Comparison of ENCODE assay signal across 8 cellular contexts in genomic region chr14:87896393-87897380, GRCh38.
DNase-seq lines count a peak whose midpoint lies in the region; ATAC-seq, FAIRE-seq and TF ChIP-seq lines count a peak whose summit lies in the region.

No MANE protein-coding gene starts in this region.

- intact Hi-C loops in activated naive CD4-positive, alpha-beta T cell treated with anti-CD3 and anti-CD28 coated beads for 36 hours (cut with micrococcal nuclease): loop anchor here (1.0 kb wide), 2 partner anchors 91 to 151 kb away; no protein-coding TSS in a partner anchor
- intact Hi-C loops in GM12878 (cut with micrococcal nuclease; ENCODE audit: unreplicated experiment): loop anchor here (1.0 kb wide), 2 partner anchors 91 to 151 kb away; no protein-coding TSS in a partner anchor

- ATAC-seq in HG03045 (IDR thresholded peaks at IDR 0.05; ENCODE audit: unreplicated experiment): peak; percentile 56
- peak; percentile 77 for ATAC-seq in GM12878
- ATAC-seq in esophagus mucosa: no peak
- no peak for ATAC-seq in HG03571 (IDR thresholded peaks at IDR 0.05; ENCODE audit: unreplicated experiment)

- BruUV-seq in GM12878 (replicated peaks; lab: Mats Ljungman, UMichigan): no TSS peak

- TF ChIP-seq EP300 in GM12878 (IDR thresholded peaks at IDR 0.05; ENCODE audit: borderline replicate concordance in 1 of 2, control insufficient read depth in 1 of 2, low read depth in 2 of 2, low read length in 2 of 2): no peak

- TF ChIP-seq CTCF in GM12878 (IDR thresholded peaks at IDR 0.05 in 2 of 3, conservative IDR thresholded peaks at IDR 0.05 in 1 of 3; ENCODE audit: control insufficient read depth in 2 of 3, extremely low read depth in 1 of 3, insufficient read depth in 1 of 3, low read depth in 3 of 3, low read length in 3 of 3): peak; percentile 30 to 70 (median 61); a peak in 5 of 6 replicates

- DNase-seq in activated naive CD4-positive, alpha-beta T cell treated with anti-CD3 and anti-CD28 coated beads for 36 hours: peak; percentile 9
- no peak for DNase-seq in activated naive CD4-positive, alpha-beta T cell treated with Interleukin-2 at 50 U/mL for 16 hours
- DNase-seq in NCI-H446 (lab: John Stamatoyannopoulos, UW) (peak; percentile 42 to 73), GM12878 (ENCODE audit: low read depth, low spot score) (no peak), left kidney (ENCODE audit: low read depth, low spot score) (peak; percentile 83)

- TF ChIP-seq RAD21 in GM12878 (IDR thresholded peaks at IDR 0.05; ENCODE audit: insufficient read depth, low read depth, low read length): peak; percentile 80

- no peaks in the 10 kb centered on the region for H3K36me3 ChIP-seq in GM12878 (ENCODE audit: control insufficient read depth in 2 of 2, insufficient read depth in 2 of 2, low read length in 1 of 2)

- no peaks in the 10 kb centered on the region for H3K4me1 Mint-ChIP-seq in activated naive CD4-positive, alpha-beta T cell treated with anti-CD3 and anti-CD28 coated beads for 36 hours (ENCODE audit: low read depth)

- H3K9ac ChIP-seq in GM12878 (ENCODE audit: control insufficient read depth, insufficient read depth, low read length): no peak overlapping the region

- CTCF ChIA-PET in activated naive CD4-positive, alpha-beta T cell treated with anti-CD3 and anti-CD28 coated beads for 36 hours (lab: Charles Lee): interaction anchor here (0.6 to 6.0 kb wide), 9 partner anchors 9 to 277 kb away, joined by 3 to 64 read pairs (median 3); no protein-coding TSS in a partner anchor
- CTCF ChIA-PET in GM12878 (lab: Yijun Ruan, JAX): interaction anchor here (0.5 to 8.3 kb wide), 13 partner anchors 10 to 976 kb away, joined by 3 to 119 read pairs (median 3); no protein-coding TSS in a partner anchor

- H3K27me3 Mint-ChIP-seq in activated naive CD4-positive, alpha-beta T cell treated with anti-CD3 and anti-CD28 coated beads for 36 hours (ENCODE audit: low read depth): no peaks in the 10 kb centered on the region

- no peaks in the 10 kb centered on the region for H3K9me3 ChIP-seq in GM12878 (replicated peaks; ENCODE audit: control insufficient read depth, insufficient read depth, low read length)

- POLR2A ChIA-PET in GM12878 (lab: Charles Lee): no interaction called here

- no peaks in the 10 kb centered on the region for H4K20me1 ChIP-seq in GM12878 (ENCODE audit: control insufficient read depth, insufficient read depth)

- RAD21 ChIA-PET in GM12878 (lab: Charles Lee; ENCODE audit: unreplicated experiment): interaction anchor here (0.7 kb wide), 1 partner anchor 151 kb away, joined by 3 read pairs; no protein-coding TSS in a partner anchor

- SMC1A ChIA-PET in GM12878 (lab: Charles Lee; ENCODE audit: uncharacterized antibody, unreplicated experiment): interaction anchor here (0.9 to 4.1 kb wide), 7 partner anchors 11 to 151 kb away, joined by 3 to 38 read pairs (median 4); no protein-coding TSS in a partner anchor

- TF ChIP-seq POLR2A in GM12878 (IDR thresholded peaks at IDR 0.05; ENCODE audit: low read depth, low read length): no peak

- no peak overlapping the region for H3K4me2 ChIP-seq in GM12878 (ENCODE audit: control insufficient read depth, insufficient read depth)

- no peak overlapping the region for H3K4me3 ChIP-seq in GM12878

- no peaks in the 10 kb centered on the region for H3K36me3 Mint-ChIP-seq in activated naive CD4-positive, alpha-beta T cell treated with anti-CD3 and anti-CD28 coated beads for 36 hours (ENCODE audit: low read depth)

- no peaks in the 10 kb centered on the region for H3K9me3 Mint-ChIP-seq in activated naive CD4-positive, alpha-beta T cell treated with anti-CD3 and anti-CD28 coated beads for 36 hours

- in situ Hi-C loops in GM12878 (cut with MboI): loop anchor here (5.0 kb wide), 1 partner anchor 154 kb away; no protein-coding TSS in a partner anchor

- no peaks in the 10 kb centered on the region for H3K4me1 ChIP-seq in GM12878 (ENCODE audit: control insufficient read depth, insufficient read depth, low read length)

- H3K27me3 ChIP-seq in GM12878 (replicated peaks in 1 of 2; ENCODE audit: control insufficient read depth in 2 of 2, insufficient read depth in 2 of 2, low read length in 1 of 2): no peaks in the 10 kb centered on the region

- FAIRE-seq in GM12878 (lab: Jason Lieb, UNC): peak; percentile 90

- no peak overlapping the region for H3K27ac Mint-ChIP-seq in activated naive CD4-positive, alpha-beta T cell treated with anti-CD3 and anti-CD28 coated beads for 36 hours

- no peak overlapping the region for H3K4me3 Mint-ChIP-seq in activated naive CD4-positive, alpha-beta T cell treated with anti-CD3 and anti-CD28 coated beads for 36 hours

- H3K79me2 ChIP-seq in GM12878 (ENCODE audit: control insufficient read depth, insufficient read depth, low read length): no peaks in the 10 kb centered on the region

- no peak overlapping the region for H3K27ac ChIP-seq in GM12878 (ENCODE audit: control insufficient read depth, insufficient read depth)

- no peak overlapping the region for H2AFZ ChIP-seq in GM12878 (ENCODE audit: control insufficient read depth, low read depth, low read length)

- WGBS in GM12878 (ENCODE audit: insufficient coverage, insufficient replicate concordance, low lambda C conversion rate, missing lambda C conversion rate): 9% methylated on average over 9 of the region's 9 CpGs

TF ChIP-seq in GM12878, 131 proteins besides CTCF, POLR2A, EP300 and RAD21:
- TF ChIP-seq ZBTB11 (CRISPR knock-in tag; IDR thresholded peaks at IDR 0.05) (no peak), SMC3 (IDR thresholded peaks at IDR 0.05; ENCODE audit: borderline replicate concordance, low read length) (peak; percentile 26; the same call in 1 of the 2 replicates)

Comparison
In these comparisons a context has a peak if more than half of its experiments do, and no peak if none do; other contexts are left out.
1. DNase-seq: peak in activated naive CD4-positive, alpha-beta T cell treated with anti-CD3 and anti-CD28 coated beads for 36 hours (single experiment), NCI-H446 (2 of 2) and left kidney (single experiment); none in activated naive CD4-positive, alpha-beta T cell treated with Interleukin-2 at 50 U/mL for 16 hours (single experiment) and GM12878 (single experiment).
2. ATAC-seq: peak in HG03045 (single experiment) and GM12878 (single experiment); none in esophagus mucosa (single experiment) and HG03571 (single experiment).